In genomic region chr17:60525347-60525623, GRCh38 we compare ENCODE assay signal across 8 cellular contexts.
DNase-seq lines count a peak whose midpoint lies in the region; ATAC-seq and TF ChIP-seq lines count a peak whose summit lies in the region.

No MANE protein-coding gene starts in this region.

- H3K27me3 ChIP-seq in adipocyte (replicated peaks; ENCODE audit: control insufficient read depth, insufficient read depth, low read length) = no peaks in the 10 kb centered on the region
- no peaks in the 10 kb centered on the region for H3K27me3 ChIP-seq in iPS-18a (ENCODE audit: control insufficient read depth, insufficient read depth, low read length)

- H3K27ac Mint-ChIP-seq in stimulated activated effector memory CD8-positive, alpha-beta T cell treated with anti-CD3 and anti-CD28 coated beads, Interleukin-12 subunit alpha, Interleukin-12 subunit beta, amount 100 ng/mL, for 72 hours = peak overlapping the region; percentile 99

- DNase-seq in adipocyte (ENCODE audit: low read depth) (peak; percentile 56), GM19238 (ENCODE audit: insufficient read length, low spot score) (no peak)
- no peak for DNase-seq in stimulated activated effector memory CD8-positive, alpha-beta T cell treated with anti-CD3 and anti-CD28 coated beads, Interleukin-12 subunit alpha, Interleukin-12 subunit beta, amount 100 ng/mL, for 72 hours (ENCODE audit: low spot score in 2 of 2)

- ATAC-seq in HG02884 (IDR thresholded peaks at IDR 0.05; ENCODE audit: unreplicated experiment) (peak; percentile 18), GM21515 (IDR thresholded peaks at IDR 0.05; ENCODE audit: unreplicated experiment) (no peak), GM21526 (IDR thresholded peaks at IDR 0.05; ENCODE audit: low FRiP score, unreplicated experiment) (no peak)
- no peak for ATAC-seq in stimulated activated effector memory CD8-positive, alpha-beta T cell treated with anti-CD3 and anti-CD28 coated beads, Interleukin-12 subunit alpha, Interleukin-12 subunit beta, amount 100 ng/mL, for 72 hours

- H3K4me3 Mint-ChIP-seq in stimulated activated effector memory CD8-positive, alpha-beta T cell treated with anti-CD3 and anti-CD28 coated beads, Interleukin-12 subunit alpha, Interleukin-12 subunit beta, amount 100 ng/mL, for 72 hours = peak overlapping the region; percentile 98

- H3K9me3 ChIP-seq in adipocyte (ENCODE audit: control insufficient read depth, low read length) (no peaks in the 10 kb centered on the region), iPS-18a (ENCODE audit: control insufficient read depth, low read depth, low read length) (no peaks in the 10 kb centered on the region)

- no peaks in the 10 kb centered on the region for H3K9me3 Mint-ChIP-seq in stimulated activated effector memory CD8-positive, alpha-beta T cell treated with anti-CD3 and anti-CD28 coated beads, Interleukin-12 subunit alpha, Interleukin-12 subunit beta, amount 100 ng/mL, for 72 hours

- H3K4me1 ChIP-seq in adipocyte (ENCODE audit: control insufficient read depth, insufficient read depth, low read length) = peaks cover 19% of the 10 kb centered on the region
- peaks cover 6% of the 10 kb centered on the region for H3K4me1 ChIP-seq in iPS-18a (ENCODE audit: control insufficient read depth, low read depth, low read length)

- H3K27ac ChIP-seq in C4-2B (peak overlapping the region; percentile 98), iPS-18a (ENCODE audit: low read length) (peak overlapping the region; percentile 74)

- peaks cover 34% of the 10 kb centered on the region for H3K4me1 Mint-ChIP-seq in stimulated activated effector memory CD8-positive, alpha-beta T cell treated with anti-CD3 and anti-CD28 coated beads, Interleukin-12 subunit alpha, Interleukin-12 subunit beta, amount 100 ng/mL, for 72 hours

- no peak for TF ChIP-seq CTCF in C4-2B (conservative IDR thresholded peaks at IDR 0.05)

- H3K36me3 Mint-ChIP-seq in stimulated activated effector memory CD8-positive, alpha-beta T cell treated with anti-CD3 and anti-CD28 coated beads, Interleukin-12 subunit alpha, Interleukin-12 subunit beta, amount 100 ng/mL, for 72 hours = peaks cover 19% of the 10 kb centered on the region

- H3K9ac ChIP-seq in adipocyte (ENCODE audit: low read length) (peak overlapping the region; percentile 96), iPS-18a (ENCODE audit: low read length) (peak overlapping the region; percentile 82)

- H3K36me3 ChIP-seq in adipocyte (ENCODE audit: control insufficient read depth, insufficient read depth, low read length, severe bottlenecking) = peaks cover 4% of the 10 kb centered on the region
- H3K36me3 ChIP-seq in iPS-18a (ENCODE audit: control insufficient read depth, low read depth, low read length) = no peaks in the 10 kb centered on the region

- H3K4me3 ChIP-seq in adipocyte (ENCODE audit: low read length) (peak overlapping the region; percentile 95), iPS-18a (ENCODE audit: low read length) (peak overlapping the region; percentile 90)
